In genomic region chr1:35448344-35448801, GRCh38 we compare ENCODE assay signal across 10 cellular contexts.
DNase-seq lines count a peak whose midpoint lies in the region; ATAC-seq and TF ChIP-seq lines count a peak whose summit lies in the region.
"Had no signal": no experiment of that assay in that cellular context is flagged by ENCODE, and none has a peak within 500 bp of the region (broad histone marks: within the 10 kb centered on the region; RNA-seq: fewer than 3 reads in every experiment).

No MANE protein-coding gene starts in this region.

- H3K4me3 ChIP-seq in LNCaP clone FGC (ENCODE audit: low read depth, low read length) (no peak overlapping the region), brain microvascular endothelial cell (ENCODE audit: low read depth, low read length) (no peak overlapping the region), left lung (no peak overlapping the region)

- no peaks in the 10 kb centered on the region for H3K9me3 ChIP-seq in left lung

- peak overlapping the region; percentile 98 for H3K27ac ChIP-seq in brain microvascular endothelial cell
- peak overlapping the region; percentile 63 to 82 for H3K27ac ChIP-seq in left lung

- peak; percentile 71 for DNase-seq in A172 (ENCODE audit: low spot score)
- peak; percentile 64 for DNase-seq in LNCaP clone FGC (ENCODE audit: low read depth)
- peak; percentile 93 for DNase-seq in brain microvascular endothelial cell
- DNase-seq in left lung = peak in 1 of 2 donors; percentile 67
- no peak for DNase-seq in HT-29 (ENCODE audit: low spot score)
- no peak for DNase-seq in effector CD4-positive, alpha-beta T cell
- DNase-seq in SK-N-DZ (ENCODE audit: low spot score) = no peak
- DNase-seq: activated effector memory CD4-positive, alpha-beta T cell treated with anti-CD3 and anti-CD28 coated beads, Interleukin-2, amount 50 U/mL, for 16 hours; CD4-positive, CD25-positive, alpha-beta regulatory T cell had no signal

- ATAC-seq in left lung (peak; percentile 84), GM21737 (IDR thresholded peaks at IDR 0.05; ENCODE audit: unreplicated experiment) (no peak)

- H3K27me3 ChIP-seq in brain microvascular endothelial cell (replicated peaks) = no peaks in the 10 kb centered on the region
- no peaks in the 10 kb centered on the region for H3K27me3 ChIP-seq in left lung

- intact Hi-C loops in left lung (cut with DNase I) = no loop called here

- peaks cover 32% of the 10 kb centered on the region for H3K36me3 ChIP-seq in brain microvascular endothelial cell (replicated peaks)
- H3K36me3 ChIP-seq in left lung = peaks cover 0 to 35% of the 10 kb centered on the region in 2 donors

- H3K4me1 ChIP-seq in left lung = peaks cover 41 to 79% of the 10 kb centered on the region in 2 donors

- TF ChIP-seq CTCF in LNCaP clone FGC (IDR thresholded peaks at IDR 0.05; ENCODE audit: control insufficient read depth, extremely low read depth, insufficient read depth) (no peak), brain microvascular endothelial cell (IDR thresholded peaks at IDR 0.05; ENCODE audit: low read depth, low read length, missing control alignments) (no peak), left lung (IDR thresholded peaks at IDR 0.05) (no peak)

- in situ Hi-C loops in brain microvascular endothelial cell (cut with HindIII; ENCODE audit: low pct_ligation_motif_present, low sequenced_read_pairs) = no loop called here

Comparison
In these comparisons a context has a peak if more than half of its experiments do, and no peak if none do; other contexts are left out.
1. DNase-seq: peak in A172 (single experiment), LNCaP clone FGC (single experiment) and brain microvascular endothelial cell (single experiment); none in HT-29 (single experiment), effector CD4-positive, alpha-beta T cell (single experiment) and SK-N-DZ (single experiment).